ENCODE assay signal across 24 cellular contexts in the genomic region with DNA sequence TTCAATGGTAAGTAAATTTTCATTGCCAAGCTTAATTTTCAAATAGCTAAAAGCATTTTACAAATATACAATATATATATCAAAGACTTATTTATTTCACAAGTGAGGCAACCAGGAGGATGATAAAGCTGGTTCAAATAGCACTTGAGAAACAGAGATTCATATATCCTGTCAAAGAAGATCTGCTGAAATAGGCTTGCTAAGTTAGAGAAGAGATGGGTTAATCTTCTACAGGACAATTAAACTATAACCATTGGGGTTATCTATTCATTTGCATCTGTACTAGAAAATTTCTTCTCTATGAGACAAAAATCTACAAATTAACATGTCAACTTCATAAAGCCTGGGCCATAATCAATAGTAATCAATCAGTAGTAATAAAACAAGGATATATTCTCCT.
"Had no signal": no experiment of that assay in that cellular context is flagged by ENCODE, and none has a peak within 500 bp of the region (broad histone marks: within the 10 kb centered on the region; RNA-seq: fewer than 3 reads in every experiment).

No MANE protein-coding gene starts in this region.

- H3K9me3 ChIP-seq: gastrocnemius medialis, left ventricle myocardium inferior, suprapubic skin, tibial artery, upper lobe of right lung had no signal

- ATAC-seq: activated naive CD4-positive, alpha-beta T cell treated with anti-CD3 and anti-CD28 coated beads, Interleukin-2, amount 50 U/mL, for 72 hours; activated T-cell treated with anti-CD3 and anti-CD28 coated beads, Interleukin-2, amount 50 U/mL, for 72 hours; gastrocnemius medialis; natural killer cell; right cardiac atrium; upper lobe of right lung had no signal

- H3K27me3 ChIP-seq: gastrocnemius medialis, neural progenitor cell, suprapubic skin, tibial artery, upper lobe of right lung had no signal

- H3K4me1 ChIP-seq: gastrocnemius medialis, left ventricle myocardium inferior, neural progenitor cell, parathyroid adenoma, suprapubic skin, tibial artery, upper lobe of right lung had no signal

- H3K27ac ChIP-seq: gastrocnemius medialis, left ventricle myocardium inferior, neural progenitor cell, parathyroid adenoma, suprapubic skin, tibial artery, upper lobe of right lung, VCaP had no signal

- DNase-seq: activated CD4-positive, alpha-beta T cell treated with anti-CD3 and anti-CD28 coated beads for 4 hours; activated CD4-positive, alpha-beta T cell treated with anti-CD3 and anti-CD28 coated beads, Interleukin-2, amount 50 U/mL, for 4 hours; activated naive CD4-positive, alpha-beta T cell; activated T-cell treated with anti-CD3 and anti-CD28 coated beads for 4 hours; activated T-cell treated with anti-CD3 and anti-CD28 coated beads, Interleukin-2, amount 50 U/mL, for 72 hours; effector memory CD4-positive, alpha-beta T cell; gastrocnemius medialis; glutamatergic neuron; left ventricle myocardium inferior; mesendoderm; natural killer cell; occipital lobe; right cardiac atrium; stimulated activated CD4-positive, alpha-beta T cell treated with anti-CD3 and anti-CD28 coated beads, Interleukin-15, amount 100 ng/mL, for 24 hours; stimulated activated CD4-positive, alpha-beta T cell treated with anti-CD3 and anti-CD28 coated beads, Interleukin-2, amount 100 ng/mL, for 24 hours; stimulated activated naive CD4-positive, alpha-beta T cell; tibial artery; upper lobe of right lung had no signal

- H3K36me3 ChIP-seq: gastrocnemius medialis, left ventricle myocardium inferior, neural progenitor cell, suprapubic skin, tibial artery, upper lobe of right lung had no signal

- H3K4me3 ChIP-seq: gastrocnemius medialis, left ventricle myocardium inferior, lung, neural progenitor cell, suprapubic skin, tibial artery, upper lobe of right lung had no signal
